8 cellular contexts compared by ENCODE assay signal in genomic region chr7:149772236-149772820, GRCh38. TPM values are rescaled to one million over a fixed set of nuclear protein-coding genes. Genes with fewer than 3 reads are reported as not detected.
DNase-seq lines count a peak whose midpoint lies in the region; ATAC-seq and TF ChIP-seq lines count a peak whose summit lies in the region.

No MANE protein-coding gene starts in this region.

- H3K4me3 Mint-ChIP-seq in nephron progenitor cell, result peak overlapping the region; percentile 80

- no peak for TF ChIP-seq POLR2A in Peyer's patch (IDR thresholded peaks at IDR 0.05)

- H3K4me3 ChIP-seq in Peyer's patch (peak overlapping the region; percentile 45 to 82 (median 64)), epithelial cell of proximal tubule (ENCODE audit: low read depth, low read length) (peak overlapping the region; percentile 75)

- DNase-seq in NCI-H2029 (lab: John Stamatoyannopoulos, UW), result peak; percentile 57
- DNase-seq in NCI-H2029 treated with DMSO at 0.1 percent for 48 hours (lab: John Stamatoyannopoulos, UW), result no peak
- peak in 1 of 3 donors; percentile 31 for DNase-seq in Peyer's patch
- DNase-seq in epithelial cell of proximal tubule (ENCODE audit: low read depth), result no peak
- peak; percentile 70 for DNase-seq in nephron progenitor cell
- DNase-seq in LoVo (ENCODE audit: low spot score), result no peak

- H3K36me3 ChIP-seq in Peyer's patch, result no peaks in the 10 kb centered on the region

- no peaks in the 10 kb centered on the region for H3K9me3 ChIP-seq in Peyer's patch

- TF ChIP-seq CTCF in Peyer's patch (IDR thresholded peaks at IDR 0.05) (no peak), epithelial cell of proximal tubule (conservative IDR thresholded peaks at IDR 0.05; ENCODE audit: low read depth, low read length) (no peak), nephron progenitor cell (IDR thresholded peaks at IDR 0.05) (no peak)

- peaks cover 9% of the 10 kb centered on the region for H3K9me3 Mint-ChIP-seq in nephron progenitor cell

- H3K27me3 Mint-ChIP-seq in nephron progenitor cell (ENCODE audit: low read depth, poor library complexity), result peaks cover 45% of the 10 kb centered on the region

- ATAC-seq in HG03439 (IDR thresholded peaks at IDR 0.05; ENCODE audit: unreplicated experiment) (no peak), HG03280 (IDR thresholded peaks at IDR 0.05; ENCODE audit: unreplicated experiment) (no peak)

- peaks cover 51% of the 10 kb centered on the region for H3K4me1 Mint-ChIP-seq in nephron progenitor cell

- H3K27me3 ChIP-seq in Peyer's patch, result peaks cover 0 to 5% of the 10 kb centered on the region in 2 donors

- H3K36me3 Mint-ChIP-seq in nephron progenitor cell (ENCODE audit: low read depth), result peaks cover 31% of the 10 kb centered on the region

- H3K27ac ChIP-seq in Peyer's patch, result peak overlapping the region; percentile 55 to 72 (median 70)

- H3K4me1 ChIP-seq in Peyer's patch, result peaks cover 0 to 32% (median 10%) of the 10 kb centered on the region in 4 donors

- no peak overlapping the region for H3K27ac Mint-ChIP-seq in nephron progenitor cell

RNA-seq across cellular contexts. Expression of gene ZNF467, which starts 1.1 kb away (rescaled TPM):
- total RNA-seq in Peyer's patch (1 to 10 TPM in 3 of 4 donors, under 1 TPM in 1; 0.35 to 4.7 (median 3.1) TPM), epithelial cell of proximal tubule (0.07 and 0.12 TPM in 2 replicates)

Comparison
In these comparisons a context has a peak if more than half of its experiments do, and no peak if none do; other contexts are left out.
1. DNase-seq: peak in NCI-H2029 (single experiment) and nephron progenitor cell (single experiment); none in NCI-H2029 treated with DMSO at 0.1 percent for 48 hours (single experiment), epithelial cell of proximal tubule (single experiment) and LoVo (single experiment).